34 cellular contexts compared by ENCODE assay signal in genomic region chr16:89112377-89113151, GRCh38. TPM values are rescaled to one million over a fixed set of nuclear protein-coding genes. Genes with fewer than 3 reads are reported as not detected.
DNase-seq lines count a peak whose midpoint lies in the region; ATAC-seq and TF ChIP-seq lines count a peak whose summit lies in the region.
"Had no signal": no experiment of that assay in that cellular context is flagged by ENCODE, and none has a peak within 500 bp of the region (broad histone marks: within the 10 kb centered on the region; RNA-seq: fewer than 3 reads in every experiment).

No MANE protein-coding gene starts in this region.

- H2AFZ ChIP-seq in SU-DHL-6 (ENCODE audit: low read depth, low read length, severe bottlenecking) = no peak overlapping the region
- H2AFZ ChIP-seq in hepatocyte = no peak overlapping the region
- H2AFZ ChIP-seq: GM23338, PC-9 had no signal

- H4K20me1 ChIP-seq in SU-DHL-6 (ENCODE audit: low read depth, low read length) (no peaks in the 10 kb centered on the region), hepatocyte (ENCODE audit: insufficient read depth, poor library complexity, severe bottlenecking) (no peaks in the 10 kb centered on the region)

- H3K4me1 ChIP-seq in CD4-positive, CD25-positive, alpha-beta regulatory T cell (ENCODE audit: control insufficient read depth, insufficient read depth, low read length, poor library complexity, severe bottlenecking) = peaks cover 38% of the 10 kb centered on the region
- peaks cover 5% of the 10 kb centered on the region for H3K4me1 ChIP-seq in mucosa of descending colon (ENCODE audit: low read depth)
- H3K4me1 ChIP-seq in hepatocyte (ENCODE audit: insufficient read depth) = no peaks in the 10 kb centered on the region

- no peak for TF ChIP-seq CTCF in SU-DHL-6 (IDR thresholded peaks at IDR 0.05; ENCODE audit: insufficient read depth, low read length, poor library complexity, severe bottlenecking)
- TF ChIP-seq CTCF in mucosa of descending colon (IDR thresholded peaks at IDR 0.05) = no peak
- TF ChIP-seq CTCF in hepatocyte (IDR thresholded peaks at IDR 0.05; ENCODE audit: poor library complexity) = no peak

- H3K27ac ChIP-seq in CD4-positive, CD25-positive, alpha-beta regulatory T cell (ENCODE audit: insufficient read depth, low read length, poor library complexity, severe bottlenecking) = peak overlapping the region; percentile 51
- H3K27ac ChIP-seq in SU-DHL-6 (ENCODE audit: low read depth, low read length) = peak overlapping the region; percentile 98
- H3K27ac ChIP-seq in hepatocyte = no peak overlapping the region
- H3K27ac ChIP-seq: 22Rv1, brain microvascular endothelial cell, dorsolateral prefrontal cortex, heart right ventricle, ovary, PC-9 had no signal

- CTCF ChIA-PET in activated CD4-positive, alpha-beta T cell treated with anti-CD3 and anti-CD28 coated beads for 36 hours (lab: Charles Lee) = interaction anchor here (0.7 kb wide), 1 partner anchor 15 kb away, joined by 3 read pairs; no protein-coding TSS in a partner anchor
- CTCF ChIA-PET in activated CD4-positive, alpha-beta memory T cell treated with anti-CD3 and anti-CD28 coated beads for 36 hours (lab: Charles Lee) = interaction anchor here (0.6 kb wide), 1 partner anchor 291 kb away, joined by 4 read pairs; no protein-coding TSS in a partner anchor

- intact Hi-C loops in activated CD4-positive, alpha-beta T cell treated with anti-CD3 and anti-CD28 coated beads for 36 hours (cut with DNase I, micrococcal nuclease) = no loop called here
- intact Hi-C loops in mucosa of descending colon (cut with DNase I, micrococcal nuclease) = no loop called here
- intact Hi-C loops in activated CD4-positive, alpha-beta memory T cell treated with anti-CD3 and anti-CD28 coated beads for 36 hours (cut with micrococcal nuclease) = loop anchor here (10.0 kb wide), 1 partner anchor 258 kb away; the partner anchor contains the start of genes GALNS and TRAPPC2L

- H3K79me2 ChIP-seq in SU-DHL-6 (ENCODE audit: insufficient read depth, low read length) (peaks cover 24% of the 10 kb centered on the region; the same call in 1 of the 2 replicates), hepatocyte (no peaks in the 10 kb centered on the region)

- H3K27me3 Mint-ChIP-seq in activated CD4-positive, alpha-beta T cell treated with anti-CD3 and anti-CD28 coated beads for 36 hours = no peaks in the 10 kb centered on the region
- H3K27me3 Mint-ChIP-seq in CD4-positive, CD25-positive, alpha-beta regulatory T cell = no peaks in the 10 kb centered on the region
- H3K27me3 Mint-ChIP-seq in activated CD4-positive, alpha-beta memory T cell treated with anti-CD3 and anti-CD28 coated beads for 36 hours = no peaks in the 10 kb centered on the region

- H3K4me1 Mint-ChIP-seq in activated CD4-positive, alpha-beta T cell treated with anti-CD3 and anti-CD28 coated beads for 36 hours = peaks cover 38% of the 10 kb centered on the region
- H3K4me1 Mint-ChIP-seq in CD4-positive, CD25-positive, alpha-beta regulatory T cell = peaks cover 10 to 42% (median 21%) of the 10 kb centered on the region in 4 donors
- H3K4me1 Mint-ChIP-seq in activated CD4-positive, alpha-beta memory T cell treated with anti-CD3 and anti-CD28 coated beads for 36 hours (ENCODE audit: low read depth) = peaks cover 28% of the 10 kb centered on the region

- H3K4me3 ChIP-seq in CD4-positive, CD25-positive, alpha-beta regulatory T cell (ENCODE audit: low read depth, low read length) = no peak overlapping the region
- H3K4me3 ChIP-seq in SU-DHL-6 (ENCODE audit: insufficient read depth, low read length, poor library complexity, severe bottlenecking) = no peak overlapping the region
- H3K4me3 ChIP-seq in mucosa of descending colon = no peak overlapping the region
- no peak overlapping the region for H3K4me3 ChIP-seq in hepatocyte
- H3K4me3 ChIP-seq: dorsolateral prefrontal cortex, GM23338, heart right ventricle, ovary, PC-9 had no signal

- no peak overlapping the region for H3K4me3 Mint-ChIP-seq in activated CD4-positive, alpha-beta T cell treated with anti-CD3 and anti-CD28 coated beads for 36 hours
- peak overlapping the region in 1 of 4 donors; percentile 64 for H3K4me3 Mint-ChIP-seq in CD4-positive, CD25-positive, alpha-beta regulatory T cell
- no peak overlapping the region for H3K4me3 Mint-ChIP-seq in activated CD4-positive, alpha-beta memory T cell treated with anti-CD3 and anti-CD28 coated beads for 36 hours
- H3K4me3 Mint-ChIP-seq: activated T-cell treated with anti-CD3 and anti-CD28 coated beads, Interleukin-2, amount 50 U/mL, for 72 hours; CD8-positive, alpha-beta T cell; GM23338; HFFc6; nephron progenitor cell had no signal

- WGBS in hepatocyte (ENCODE audit: low lambda C conversion rate, missing lambda C conversion rate) = 94% methylated on average over 26 of the region's 26 CpGs

- H3K36me3 Mint-ChIP-seq in activated CD4-positive, alpha-beta T cell treated with anti-CD3 and anti-CD28 coated beads for 36 hours (ENCODE audit: low read depth) = peaks cover 45% of the 10 kb centered on the region
- peaks cover 38% of the 10 kb centered on the region for H3K36me3 Mint-ChIP-seq in CD4-positive, CD25-positive, alpha-beta regulatory T cell
- peaks cover 20% of the 10 kb centered on the region for H3K36me3 Mint-ChIP-seq in activated CD4-positive, alpha-beta memory T cell treated with anti-CD3 and anti-CD28 coated beads for 36 hours

- peaks cover 66% of the 10 kb centered on the region for H3F3A ChIP-seq in SU-DHL-6 (ENCODE audit: insufficient read depth)

- ATAC-seq in activated CD4-positive, alpha-beta T cell treated with anti-CD3 and anti-CD28 coated beads for 36 hours = no peak
- ATAC-seq in CD4-positive, CD25-positive, alpha-beta regulatory T cell (ENCODE audit: low read depth in 2 of 2) = no peak
- no peak for ATAC-seq in mucosa of descending colon
- ATAC-seq in HG02763 (IDR thresholded peaks at IDR 0.05; ENCODE audit: unreplicated experiment) = no peak
- ATAC-seq: activated T-cell treated with anti-CD3 and anti-CD28 coated beads, Interleukin-2, amount 50 U/mL, for 72 hours; CD8-positive, alpha-beta T cell; GM23338; heart right ventricle; stimulated activated naive CD8-positive, alpha-beta T cell treated with anti-CD3 and anti-CD28 coated beads, Interleukin-15, Interleukin-2, amounts not matched to agents 100 U/mL and 50 U/mL, for 24 hours had no signal

- POLR2A ChIA-PET in activated CD4-positive, alpha-beta T cell treated with anti-CD3 and anti-CD28 coated beads for 36 hours (lab: Charles Lee) = interaction anchor here (0.6 kb wide), 1 partner anchor 15 kb away, joined by 3 read pairs; no protein-coding TSS in a partner anchor
- POLR2A ChIA-PET in activated CD4-positive, alpha-beta memory T cell treated with anti-CD3 and anti-CD28 coated beads for 36 hours (lab: Charles Lee) = no interaction called here

- H3K4me2 ChIP-seq in SU-DHL-6 (ENCODE audit: low read depth, low read length, poor library complexity, severe bottlenecking) (peak overlapping the region; percentile 66), hepatocyte (no peak overlapping the region)
- H3K4me2 ChIP-seq: GM23338, PC-9 had no signal

- peaks cover 47% of the 10 kb centered on the region for H3K36me3 ChIP-seq in CD4-positive, CD25-positive, alpha-beta regulatory T cell (ENCODE audit: control insufficient read depth, insufficient read depth, low read length)
- H3K36me3 ChIP-seq in SU-DHL-6 (ENCODE audit: low read length) (peaks cover 9% of the 10 kb centered on the region), mucosa of descending colon (ENCODE audit: low read depth) (peaks cover 5% of the 10 kb centered on the region), hepatocyte (replicated peaks; ENCODE audit: insufficient read depth, low read depth) (no peaks in the 10 kb centered on the region)
- H3K36me3 ChIP-seq: ovary had no signal

- H3K27ac Mint-ChIP-seq in activated CD4-positive, alpha-beta T cell treated with anti-CD3 and anti-CD28 coated beads for 36 hours = no peak overlapping the region
- H3K27ac Mint-ChIP-seq in CD4-positive, CD25-positive, alpha-beta regulatory T cell = no peak overlapping the region
- no peak overlapping the region for H3K27ac Mint-ChIP-seq in activated CD4-positive, alpha-beta memory T cell treated with anti-CD3 and anti-CD28 coated beads for 36 hours
- H3K27ac Mint-ChIP-seq: activated T-cell treated with anti-CD3 and anti-CD28 coated beads, Interleukin-2, amount 50 U/mL, for 72 hours; GM23338; HFFc6; nephron progenitor cell had no signal

- H3K9me2 ChIP-seq in SU-DHL-6 (replicated peaks; ENCODE audit: insufficient read depth, low read length) (no peaks in the 10 kb centered on the region), hepatocyte (replicated peaks; ENCODE audit: insufficient read depth) (no peaks in the 10 kb centered on the region)

- H3K9ac ChIP-seq in SU-DHL-6 (ENCODE audit: low read length) = peak overlapping the region; percentile 62

- peak; percentile 50 for DNase-seq in activated CD4-positive, alpha-beta T cell treated with anti-CD3 and anti-CD28 coated beads for 36 hours
- DNase-seq in activated CD4-positive, alpha-beta T cell treated with anti-CD3 and anti-CD28 coated beads, Interleukin-2, amount 50 U/mL, for 1 hour = no peak
- DNase-seq in CD4-positive, CD25-positive, alpha-beta regulatory T cell = no peak
- DNase-seq in mucosa of descending colon = peak in 2 of 3 donors; percentile 9 to 32
- DNase-seq in hepatocyte (ENCODE audit: low spot score) = no peak
- DNase-seq in activated CD4-positive, alpha-beta memory T cell treated with anti-CD3 and anti-CD28 coated beads for 36 hours = no peak
- DNase-seq: activated CD4-positive, CD25-positive, alpha-beta regulatory T cell treated with anti-CD3 and anti-CD28 coated beads, Interleukin-2, amount 50 U/mL, for 72 hours; activated T-cell treated with anti-CD3 and anti-CD28 coated beads, Interleukin-2, amount 50 U/mL, for 72 hours; brain microvascular endothelial cell; cerebellar nuclear complex; foreskin melanocyte; heart right ventricle; HFFc6; kidney glomerular epithelial cell; NCI-H226; NCI-H526 treated with DMSO at 0.1 percent for 48 hours; nephron progenitor cell; NK-92 treated with Interleukin-12 subunit alpha and Interleukin-12 subunit beta, amount 100 ng/mL, for 24 hours; PC-9; SHP77; small intestine; stimulated activated CD4-positive, alpha-beta T cell treated with anti-CD3 and anti-CD28 coated beads, Interleukin-1b, Interleukin-23, amount 100 ng/mL, for 48 hours; stimulated activated naive CD8-positive, alpha-beta T cell treated with anti-CD3 and anti-CD28 coated beads, Interleukin-15, Interleukin-2, amounts not matched to agents 100 U/mL and 50 U/mL, for 24 hours had no signal

- no peaks in the 10 kb centered on the region for H3K27me3 ChIP-seq in CD4-positive, CD25-positive, alpha-beta regulatory T cell (ENCODE audit: control insufficient read depth, insufficient read depth, low read length)
- H3K27me3 ChIP-seq in SU-DHL-6 (ENCODE audit: low read length) = no peaks in the 10 kb centered on the region
- no peaks in the 10 kb centered on the region for H3K27me3 ChIP-seq in hepatocyte
- H3K27me3 ChIP-seq: brain microvascular endothelial cell, dorsolateral prefrontal cortex, heart right ventricle, ovary had no signal

- no peaks in the 10 kb centered on the region for H3K9me3 ChIP-seq in CD4-positive, CD25-positive, alpha-beta regulatory T cell (ENCODE audit: control insufficient read depth in 2 of 2, low read length in 2 of 2)
- H3K9me3 ChIP-seq in SU-DHL-6 (ENCODE audit: insufficient read depth, low read length) (no peaks in the 10 kb centered on the region), mucosa of descending colon (no peaks in the 10 kb centered on the region), hepatocyte (ENCODE audit: low read depth) (no peaks in the 10 kb centered on the region)
- H3K9me3 ChIP-seq: heart right ventricle, ovary had no signal

- no peaks in the 10 kb centered on the region for H3K9me3 Mint-ChIP-seq in activated CD4-positive, alpha-beta T cell treated with anti-CD3 and anti-CD28 coated beads for 36 hours (ENCODE audit: low read depth)
- no peaks in the 10 kb centered on the region for H3K9me3 Mint-ChIP-seq in CD4-positive, CD25-positive, alpha-beta regulatory T cell
- no peaks in the 10 kb centered on the region for H3K9me3 Mint-ChIP-seq in activated CD4-positive, alpha-beta memory T cell treated with anti-CD3 and anti-CD28 coated beads for 36 hours
- H3K9me3 Mint-ChIP-seq: activated T-cell treated with anti-CD3 and anti-CD28 coated beads, Interleukin-2, amount 50 U/mL, for 72 hours; CD8-positive, alpha-beta T cell; GM23338; HFFc6; nephron progenitor cell had no signal

RNA-seq across cellular contexts. Expression of gene ACSF3, which starts 18.9 kb away (rescaled TPM):
- 10 to 100 TPM; 39.7 to 41.7 TPM for total RNA-seq in activated CD4-positive, alpha-beta T cell treated with anti-CD3 and anti-CD28 coated beads for 36 hours
- 56.3 TPM for total RNA-seq in CD4-positive, CD25-positive, alpha-beta regulatory T cell
- 10 to 100 TPM; 24.1 to 32.8 (median 27.8) TPM for polyA plus RNA-seq in CD4-positive, CD25-positive, alpha-beta regulatory T cell
- total RNA-seq in mucosa of descending colon (10 to 100 TPM; 44.7 to 77.8 (median 49.6) TPM), hepatocyte (20.7 and 22.1 TPM in 2 replicates)
- 18.2 and 28.0 TPM in 2 replicates for polyA plus RNA-seq in hepatocyte
- total RNA-seq in activated CD4-positive, alpha-beta memory T cell treated with anti-CD3 and anti-CD28 coated beads for 36 hours = 10 to 100 TPM; 36.1 to 37.3 TPM

RNA-seq across cellular contexts. Expression of gene CDH15, which starts 59.0 kb away (rescaled TPM):
- not detected for total RNA-seq in activated CD4-positive, alpha-beta T cell treated with anti-CD3 and anti-CD28 coated beads for 36 hours
- total RNA-seq in CD4-positive, CD25-positive, alpha-beta regulatory T cell = 0.17 TPM
- polyA plus RNA-seq in CD4-positive, CD25-positive, alpha-beta regulatory T cell = not detected
- not detected for total RNA-seq in mucosa of descending colon
- total RNA-seq in hepatocyte = 0.13 TPM in 1 of 2 replicates, not detected in the other
- 0.12 and 0.47 TPM in 2 replicates for polyA plus RNA-seq in hepatocyte
- not detected for total RNA-seq in activated CD4-positive, alpha-beta memory T cell treated with anti-CD3 and anti-CD28 coated beads for 36 hours
- total RNA-seq: activated CD8-positive, alpha-beta memory T cell treated with anti-CD3 and anti-CD28 coated beads for 36 hours; activated T-cell treated with anti-CD3 and anti-CD28 coated beads, Interleukin-2, amount 50 U/mL, for 72 hours; HT-29; MCF 10A; PC-9; T-helper 2 cell treated with Interferon-gamma antibody and Interleukin-4, amounts not matched to agents 100 ng/mL and 5 ng/mL, for 36 hours had no signal

Comparison
In these comparisons a context has a peak if more than half of its experiments do, and no peak if none do; other contexts are left out.
1. DNase-seq: peak in activated CD4-positive, alpha-beta T cell treated with anti-CD3 and anti-CD28 coated beads for 36 hours (single experiment) and mucosa of descending colon (2 of 3); none in activated CD4-positive, alpha-beta T cell treated with anti-CD3 and anti-CD28 coated beads, Interleukin-2, amount 50 U/mL, for 1 hour (single experiment), CD4-positive, CD25-positive, alpha-beta regulatory T cell (0 of 3), hepatocyte (single experiment) and activated CD4-positive, alpha-beta memory T cell treated with anti-CD3 and anti-CD28 coated beads for 36 hours (single experiment).